In genomic region chr11:47213985-47214564, GRCh38 we compare ENCODE assay signal across 1 cellular context.
TF ChIP-seq lines count a peak whose summit lies in the region.

No MANE protein-coding gene starts in this region.

TF ChIP-seq in HepG2, 621 proteins besides CTCF, POLR2A, EP300 and RAD21 (continued from another document and continues in another):
- TF ChIP-seq AHR (CRISPR knock-in tag; IDR thresholded peaks at IDR 0.05), result 0 out of 2 replicates have a peak, but pooled peaks have one; percentile 31
- TF ChIP-seq NBN (conservative IDR thresholded peaks at IDR 0.05), result no peak
- TF ChIP-seq PITX1 (CRISPR knock-in tag; IDR thresholded peaks at IDR 0.05), result no peak
- TF ChIP-seq SMAD1 (CRISPR knock-in tag; IDR thresholded peaks at IDR 0.05; ENCODE audit: borderline replicate concordance, low read depth), result no peak
- no peak for TF ChIP-seq REPIN1 (CRISPR knock-in tag; IDR thresholded peaks at IDR 0.05; ENCODE audit: borderline replicate concordance, low read depth)
- no peak for TF ChIP-seq KLF6 (CRISPR knock-in tag; IDR thresholded peaks at IDR 0.05)
- TF ChIP-seq ZBTB38 (CRISPR knock-in tag; IDR thresholded peaks at IDR 0.05), result no peak; the same call in 1 of the 2 replicates
- TF ChIP-seq ZNF777 (CRISPR knock-in tag; IDR thresholded peaks at IDR 0.05), result no peak
- peak; percentile 26; the same call in 1 of the 2 replicates for TF ChIP-seq NCOA2 (CRISPR knock-in tag; IDR thresholded peaks at IDR 0.05)
- no peak for TF ChIP-seq ZNF614 (CRISPR knock-in tag; IDR thresholded peaks at IDR 0.05; ENCODE audit: borderline replicate concordance)
- TF ChIP-seq ZNF335 (CRISPR knock-in tag; IDR thresholded peaks at IDR 0.05), result no peak; the same call in 1 of the 2 replicates
- TF ChIP-seq ZKSCAN8 (CRISPR knock-in tag; IDR thresholded peaks at IDR 0.05; ENCODE audit: borderline replicate concordance), result no peak
- no peak for TF ChIP-seq HOXA7 (CRISPR knock-in tag; IDR thresholded peaks at IDR 0.05)
- TF ChIP-seq HIVEP1 (CRISPR knock-in tag; IDR thresholded peaks at IDR 0.05), result no peak
- TF ChIP-seq ASH2L (IDR thresholded peaks at IDR 0.05; ENCODE audit: insufficient read length, low read depth, low read length), result no peak
- no peak for TF ChIP-seq TBX2 (CRISPR knock-in tag; IDR thresholded peaks at IDR 0.05; ENCODE audit: borderline replicate concordance)
- no peak for TF ChIP-seq JARID2 (CRISPR knock-in tag; IDR thresholded peaks at IDR 0.05; ENCODE audit: insufficient replicate concordance)
- no peak; the same call in 1 of the 2 replicates for TF ChIP-seq ZBTB3 (CRISPR knock-in tag; IDR thresholded peaks at IDR 0.05; ENCODE audit: borderline replicate concordance, low read depth)
- TF ChIP-seq, protein P1, sequence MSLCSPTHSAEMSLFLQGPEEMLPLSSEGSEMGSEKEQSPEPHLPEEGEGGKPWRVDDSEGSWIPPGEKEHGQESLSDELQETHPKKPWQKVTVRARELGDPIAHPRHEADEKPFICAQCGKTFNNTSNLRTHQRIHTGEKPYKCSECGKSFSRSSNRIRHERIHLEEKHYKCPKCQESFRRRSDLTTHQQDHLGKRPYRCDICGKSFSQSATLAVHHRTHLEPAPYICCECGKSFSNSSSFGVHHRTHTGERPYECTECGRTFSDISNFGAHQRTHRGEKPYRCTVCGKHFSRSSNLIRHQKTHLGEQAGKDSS (CRISPR knock-in tag; IDR thresholded peaks at IDR 0.05; ENCODE audit: borderline replicate concordance, low read depth), result 0 out of 2 replicates have a peak, but pooled peaks have one; percentile 42
- TF ChIP-seq, protein P2, sequence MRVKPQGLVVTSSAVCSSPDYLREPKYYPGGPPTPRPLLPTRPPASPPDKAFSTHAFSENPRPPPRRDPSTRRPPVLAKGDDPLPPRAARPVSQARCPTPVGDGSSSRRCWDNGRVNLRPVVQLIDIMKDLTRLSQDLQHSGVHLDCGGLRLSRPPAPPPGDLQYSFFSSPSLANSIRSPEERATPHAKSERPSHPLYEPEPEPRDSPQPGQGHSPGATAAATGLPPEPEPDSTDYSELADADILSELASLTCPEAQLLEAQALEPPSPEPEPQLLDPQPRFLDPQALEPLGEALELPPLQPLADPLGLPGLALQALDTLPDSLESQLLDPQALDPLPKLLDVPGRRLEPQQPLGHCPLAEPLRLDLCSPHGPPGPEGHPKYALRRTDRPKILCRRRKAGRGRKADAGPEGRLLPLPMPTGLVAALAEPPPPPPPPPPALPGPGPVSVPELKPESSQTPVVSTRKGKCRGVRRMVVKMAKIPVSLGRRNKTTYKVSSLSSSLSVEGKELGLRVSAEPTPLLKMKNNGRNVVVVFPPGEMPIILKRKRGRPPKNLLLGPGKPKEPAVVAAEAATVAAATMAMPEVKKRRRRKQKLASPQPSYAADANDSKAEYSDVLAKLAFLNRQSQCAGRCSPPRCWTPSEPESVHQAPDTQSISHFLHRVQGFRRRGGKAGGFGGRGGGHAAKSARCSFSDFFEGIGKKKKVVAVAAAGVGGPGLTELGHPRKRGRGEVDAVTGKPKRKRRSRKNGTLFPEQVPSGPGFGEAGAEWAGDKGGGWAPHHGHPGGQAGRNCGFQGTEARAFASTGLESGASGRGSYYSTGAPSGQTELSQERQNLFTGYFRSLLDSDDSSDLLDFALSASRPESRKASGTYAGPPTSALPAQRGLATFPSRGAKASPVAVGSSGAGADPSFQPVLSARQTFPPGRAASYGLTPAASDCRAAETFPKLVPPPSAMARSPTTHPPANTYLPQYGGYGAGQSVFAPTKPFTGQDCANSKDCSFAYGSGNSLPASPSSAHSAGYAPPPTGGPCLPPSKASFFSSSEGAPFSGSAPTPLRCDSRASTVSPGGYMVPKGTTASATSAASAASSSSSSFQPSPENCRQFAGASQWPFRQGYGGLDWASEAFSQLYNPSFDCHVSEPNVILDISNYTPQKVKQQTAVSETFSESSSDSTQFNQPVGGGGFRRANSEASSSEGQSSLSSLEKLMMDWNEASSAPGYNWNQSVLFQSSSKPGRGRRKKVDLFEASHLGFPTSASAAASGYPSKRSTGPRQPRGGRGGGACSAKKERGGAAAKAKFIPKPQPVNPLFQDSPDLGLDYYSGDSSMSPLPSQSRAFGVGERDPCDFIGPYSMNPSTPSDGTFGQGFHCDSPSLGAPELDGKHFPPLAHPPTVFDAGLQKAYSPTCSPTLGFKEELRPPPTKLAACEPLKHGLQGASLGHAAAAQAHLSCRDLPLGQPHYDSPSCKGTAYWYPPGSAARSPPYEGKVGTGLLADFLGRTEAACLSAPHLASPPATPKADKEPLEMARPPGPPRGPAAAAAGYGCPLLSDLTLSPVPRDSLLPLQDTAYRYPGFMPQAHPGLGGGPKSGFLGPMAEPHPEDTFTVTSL (CRISPR knock-in tag; IDR thresholded peaks at IDR 0.05; ENCODE audit: borderline replicate concordance), result no peak
- peak; percentile 51 for TF ChIP-seq CREB1 (IDR thresholded peaks at IDR 0.05)
- peak; percentile 65; the same call in 1 of the 2 replicates for TF ChIP-seq CREB1 (CRISPR knock-in tag; IDR thresholded peaks at IDR 0.05)
- TF ChIP-seq, protein P3, sequence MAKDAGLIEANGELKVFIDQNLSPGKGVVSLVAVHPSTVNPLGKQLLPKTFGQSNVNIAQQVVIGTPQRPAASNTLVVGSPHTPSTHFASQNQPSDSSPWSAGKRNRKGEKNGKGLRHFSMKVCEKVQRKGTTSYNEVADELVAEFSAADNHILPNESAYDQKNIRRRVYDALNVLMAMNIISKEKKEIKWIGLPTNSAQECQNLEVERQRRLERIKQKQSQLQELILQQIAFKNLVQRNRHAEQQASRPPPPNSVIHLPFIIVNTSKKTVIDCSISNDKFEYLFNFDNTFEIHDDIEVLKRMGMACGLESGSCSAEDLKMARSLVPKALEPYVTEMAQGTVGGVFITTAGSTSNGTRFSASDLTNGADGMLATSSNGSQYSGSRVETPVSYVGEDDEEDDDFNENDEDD (CRISPR knock-in tag; IDR thresholded peaks at IDR 0.05; ENCODE audit: borderline replicate concordance), result peak; percentile 63; the same call in 1 of the 2 replicates
- no peak for TF ChIP-seq BORCS8-MEF2B (CRISPR knock-in tag; IDR thresholded peaks at IDR 0.05)
- TF ChIP-seq MNT (IDR thresholded peaks at IDR 0.05), result no peak
- TF ChIP-seq ATAD3A (CRISPR knock-in tag; IDR thresholded peaks at IDR 0.05), result no peak
- TF ChIP-seq ELF4 (CRISPR knock-in tag; IDR thresholded peaks at IDR 0.05; ENCODE audit: borderline replicate concordance), result no peak
- TF ChIP-seq ZNF816 (CRISPR knock-in tag; IDR thresholded peaks at IDR 0.05; ENCODE audit: borderline replicate concordance), result no peak
- no peak for TF ChIP-seq AKAP8 (CRISPR knock-in tag; IDR thresholded peaks at IDR 0.05)
- TF ChIP-seq, protein P4, sequence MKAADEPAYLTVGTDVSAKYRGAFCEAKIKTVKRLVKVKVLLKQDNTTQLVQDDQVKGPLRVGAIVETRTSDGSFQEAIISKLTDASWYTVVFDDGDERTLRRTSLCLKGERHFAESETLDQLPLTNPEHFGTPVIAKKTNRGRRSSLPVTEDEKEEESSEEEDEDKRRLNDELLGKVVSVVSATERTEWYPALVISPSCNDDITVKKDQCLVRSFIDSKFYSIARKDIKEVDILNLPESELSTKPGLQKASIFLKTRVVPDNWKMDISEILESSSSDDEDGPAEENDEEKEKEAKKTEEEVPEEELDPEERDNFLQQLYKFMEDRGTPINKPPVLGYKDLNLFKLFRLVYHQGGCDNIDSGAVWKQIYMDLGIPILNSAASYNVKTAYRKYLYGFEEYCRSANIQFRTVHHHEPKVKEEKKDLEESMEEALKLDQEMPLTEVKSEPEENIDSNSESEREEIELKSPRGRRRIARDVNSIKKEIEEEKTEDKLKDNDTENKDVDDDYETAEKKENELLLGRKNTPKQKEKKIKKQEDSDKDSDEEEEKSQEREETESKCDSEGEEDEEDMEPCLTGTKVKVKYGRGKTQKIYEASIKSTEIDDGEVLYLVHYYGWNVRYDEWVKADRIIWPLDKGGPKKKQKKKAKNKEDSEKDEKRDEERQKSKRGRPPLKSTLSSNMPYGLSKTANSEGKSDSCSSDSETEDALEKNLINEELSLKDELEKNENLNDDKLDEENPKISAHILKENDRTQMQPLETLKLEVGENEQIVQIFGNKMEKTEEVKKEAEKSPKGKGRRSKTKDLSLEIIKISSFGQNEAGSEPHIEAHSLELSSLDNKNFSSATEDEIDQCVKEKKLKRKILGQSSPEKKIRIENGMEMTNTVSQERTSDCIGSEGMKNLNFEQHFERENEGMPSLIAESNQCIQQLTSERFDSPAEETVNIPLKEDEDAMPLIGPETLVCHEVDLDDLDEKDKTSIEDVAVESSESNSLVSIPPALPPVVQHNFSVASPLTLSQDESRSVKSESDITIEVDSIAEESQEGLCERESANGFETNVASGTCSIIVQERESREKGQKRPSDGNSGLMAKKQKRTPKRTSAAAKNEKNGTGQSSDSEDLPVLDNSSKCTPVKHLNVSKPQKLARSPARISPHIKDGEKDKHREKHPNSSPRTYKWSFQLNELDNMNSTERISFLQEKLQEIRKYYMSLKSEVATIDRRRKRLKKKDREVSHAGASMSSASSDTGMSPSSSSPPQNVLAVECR (CRISPR knock-in tag; IDR thresholded peaks at IDR 0.05; ENCODE audit: borderline replicate concordance), result no peak
- TF ChIP-seq POLR2AphosphoS5 (IDR thresholded peaks at IDR 0.05; ENCODE audit: low read depth, low read length), result peak; percentile 64
- no peak for TF ChIP-seq MAFG (CRISPR knock-in tag; IDR thresholded peaks at IDR 0.05)
- no peak for TF ChIP-seq MATR3 (CRISPR knock-in tag; IDR thresholded peaks at IDR 0.05)
- TF ChIP-seq TBL1XR1 (IDR thresholded peaks at IDR 0.05; ENCODE audit: borderline replicate concordance, low read length, partially characterized antibody), result no peak
- TF ChIP-seq, protein P5, sequence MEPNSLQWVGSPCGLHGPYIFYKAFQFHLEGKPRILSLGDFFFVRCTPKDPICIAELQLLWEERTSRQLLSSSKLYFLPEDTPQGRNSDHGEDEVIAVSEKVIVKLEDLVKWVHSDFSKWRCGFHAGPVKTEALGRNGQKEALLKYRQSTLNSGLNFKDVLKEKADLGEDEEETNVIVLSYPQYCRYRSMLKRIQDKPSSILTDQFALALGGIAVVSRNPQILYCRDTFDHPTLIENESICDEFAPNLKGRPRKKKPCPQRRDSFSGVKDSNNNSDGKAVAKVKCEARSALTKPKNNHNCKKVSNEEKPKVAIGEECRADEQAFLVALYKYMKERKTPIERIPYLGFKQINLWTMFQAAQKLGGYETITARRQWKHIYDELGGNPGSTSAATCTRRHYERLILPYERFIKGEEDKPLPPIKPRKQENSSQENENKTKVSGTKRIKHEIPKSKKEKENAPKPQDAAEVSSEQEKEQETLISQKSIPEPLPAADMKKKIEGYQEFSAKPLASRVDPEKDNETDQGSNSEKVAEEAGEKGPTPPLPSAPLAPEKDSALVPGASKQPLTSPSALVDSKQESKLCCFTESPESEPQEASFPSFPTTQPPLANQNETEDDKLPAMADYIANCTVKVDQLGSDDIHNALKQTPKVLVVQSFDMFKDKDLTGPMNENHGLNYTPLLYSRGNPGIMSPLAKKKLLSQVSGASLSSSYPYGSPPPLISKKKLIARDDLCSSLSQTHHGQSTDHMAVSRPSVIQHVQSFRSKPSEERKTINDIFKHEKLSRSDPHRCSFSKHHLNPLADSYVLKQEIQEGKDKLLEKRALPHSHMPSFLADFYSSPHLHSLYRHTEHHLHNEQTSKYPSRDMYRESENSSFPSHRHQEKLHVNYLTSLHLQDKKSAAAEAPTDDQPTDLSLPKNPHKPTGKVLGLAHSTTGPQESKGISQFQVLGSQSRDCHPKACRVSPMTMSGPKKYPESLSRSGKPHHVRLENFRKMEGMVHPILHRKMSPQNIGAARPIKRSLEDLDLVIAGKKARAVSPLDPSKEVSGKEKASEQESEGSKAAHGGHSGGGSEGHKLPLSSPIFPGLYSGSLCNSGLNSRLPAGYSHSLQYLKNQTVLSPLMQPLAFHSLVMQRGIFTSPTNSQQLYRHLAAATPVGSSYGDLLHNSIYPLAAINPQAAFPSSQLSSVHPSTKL (CRISPR knock-in tag; IDR thresholded peaks at IDR 0.05), result no peak
- no peak for TF ChIP-seq CHD2 (IDR thresholded peaks at IDR 0.05; ENCODE audit: low read depth, low read length)
- no peak for TF ChIP-seq ZNF703 (CRISPR knock-in tag; IDR thresholded peaks at IDR 0.05; ENCODE audit: borderline replicate concordance)
- no peak for TF ChIP-seq ZFP36L2 (CRISPR knock-in tag; IDR thresholded peaks at IDR 0.05)
- TF ChIP-seq PAX8 (CRISPR knock-in tag; IDR thresholded peaks at IDR 0.05; ENCODE audit: borderline replicate concordance), result no peak
- TF ChIP-seq IKZF4 (CRISPR knock-in tag; IDR thresholded peaks at IDR 0.05; ENCODE audit: borderline replicate concordance, low read depth, not compliant biosample characterization), result no peak
- no peak for TF ChIP-seq SOX6 (IDR thresholded peaks at IDR 0.05)
- TF ChIP-seq SOX6 (CRISPR knock-in tag; IDR thresholded peaks at IDR 0.05), result no peak
- no peak for TF ChIP-seq MEIS1 (CRISPR knock-in tag; IDR thresholded peaks at IDR 0.05; ENCODE audit: borderline replicate concordance)
- TF ChIP-seq KLF13 (CRISPR knock-in tag; IDR thresholded peaks at IDR 0.05), result no peak
- no peak for TF ChIP-seq ZNF10 (CRISPR knock-in tag; IDR thresholded peaks at IDR 0.05; ENCODE audit: borderline replicate concordance, low read depth)
- TF ChIP-seq GPN1 (CRISPR knock-in tag; IDR thresholded peaks at IDR 0.05; ENCODE audit: borderline replicate concordance), result no peak
- TF ChIP-seq PPARG (CRISPR knock-in tag; conservative IDR thresholded peaks at IDR 0.05), result no peak
- TF ChIP-seq THRA (CRISPR knock-in tag; IDR thresholded peaks at IDR 0.05; ENCODE audit: borderline replicate concordance), result peak; percentile 26; the same call in 1 of the 2 replicates
- no peak for TF ChIP-seq KDM3A (CRISPR knock-in tag; IDR thresholded peaks at IDR 0.05; ENCODE audit: low read depth)
